In genomic region chr3:12185172-12185710, GRCh38 we compare ENCODE assay signal across 22 cellular contexts. TPM values are rescaled to one million over a fixed set of nuclear protein-coding genes. Genes with fewer than 3 reads are reported as not detected.
"Had no signal": no experiment of that assay in that cellular context is flagged by ENCODE, and none has a peak within 500 bp of the region (broad histone marks: within the 10 kb centered on the region; RNA-seq: fewer than 3 reads in every experiment).

No MANE protein-coding gene starts in this region.

- H3K9me3 ChIP-seq: colonic mucosa, gastrocnemius medialis, lower lobe of right lung, prostate gland, right atrium auricular region, sigmoid colon, thoracic aorta, tibial nerve, upper lobe of left lung had no signal

- H3K4me3 Mint-ChIP-seq: dendritic cell treated with granulocyte-macrophage colony-stimulating factor and Interleukin-4, amounts not matched to agents 40 ng/mL and 50 ng/mL, for 4 days; naive thymus-derived CD8-positive, alpha-beta T cell; nephron progenitor cell had no signal

- H3K4me3 ChIP-seq: colonic mucosa, gastrocnemius medialis, lower lobe of right lung, prostate gland, right atrium auricular region, sigmoid colon, thoracic aorta, tibial nerve, upper lobe of left lung had no signal

- DNase-seq: colonic mucosa; effector memory CD4-positive, alpha-beta T cell; foreskin fibroblast; gastrocnemius medialis; head of caudate nucleus; left ventricle myocardium superior; lower lobe of right lung; naive thymus-derived CD8-positive, alpha-beta T cell; nephron progenitor cell; nucleus accumbens; sigmoid colon; stimulated activated CD4-positive, alpha-beta T cell treated with anti-CD3 and anti-CD28 coated beads, Interleukin-2, amount 100 ng/mL, for 24 hours; stimulated activated CD4-positive, alpha-beta T cell treated with anti-CD3 and anti-CD28 coated beads, Interleukin-4, amount 100 ng/mL, for 4 hours; stimulated activated naive CD4-positive, alpha-beta T cell; substantia nigra had no signal

- H3K36me3 ChIP-seq: colonic mucosa, gastrocnemius medialis, lower lobe of right lung, prostate gland, right atrium auricular region, sigmoid colon, thoracic aorta, tibial nerve, upper lobe of left lung had no signal

- H3K27ac Mint-ChIP-seq: naive thymus-derived CD8-positive, alpha-beta T cell had no signal

- H3K27ac ChIP-seq: colonic mucosa, gastrocnemius medialis, lower lobe of right lung, prostate gland, right atrium auricular region, sigmoid colon, thoracic aorta, tibial nerve, upper lobe of left lung had no signal

- H3K36me3 Mint-ChIP-seq: naive thymus-derived CD8-positive, alpha-beta T cell had no signal

- H3K4me1 ChIP-seq: gastrocnemius medialis, prostate gland had no signal

- ATAC-seq: gastrocnemius medialis; left ventricle myocardium superior; lower lobe of right lung; naive thymus-derived CD8-positive, alpha-beta T cell had no signal

- H3K27me3 ChIP-seq: colonic mucosa, gastrocnemius medialis, right atrium auricular region, sigmoid colon, tibial nerve, upper lobe of left lung had no signal

- H3K9me3 Mint-ChIP-seq: dendritic cell treated with granulocyte-macrophage colony-stimulating factor and Interleukin-4, amounts not matched to agents 40 ng/mL and 50 ng/mL, for 4 days; naive thymus-derived CD8-positive, alpha-beta T cell; nephron progenitor cell had no signal

RNA-seq across cellular contexts. Expression of gene TIMP4, which starts 26.5 kb away (rescaled TPM):
- total RNA-seq: glomerular endothelial cell; naive thymus-derived CD8-positive, alpha-beta T cell had no signal
